Comparison of ENCODE assay signal across 1 cellular context in genomic region chr3:120908030-120908802, GRCh38.
A peak's percentile ranks its signal among the peaks of the same experiment; 100 is the strongest.
TF ChIP-seq lines count a peak whose summit lies in the region.

Gene STXBP5L, plus strand, starts transcription at chr3:120908205. Its CDS starts 1,374 bp downstream, at chr3:120909579.

TF ChIP-seq in HepG2, 621 proteins besides CTCF, POLR2A, EP300 and RAD21 (continued from another document and continues in another):
- TF ChIP-seq AKNA (CRISPR knock-in tag; IDR thresholded peaks at IDR 0.05; ENCODE audit: borderline replicate concordance) (no peak), NONO (IDR thresholded peaks at IDR 0.05) (no peak), NONO (CRISPR knock-in tag; conservative IDR thresholded peaks at IDR 0.05) (peak; percentile 45; the same call in 1 of the 2 replicates), ZBTB38 (CRISPR knock-in tag; IDR thresholded peaks at IDR 0.05) (peak; percentile 20; the same call in 1 of the 2 replicates), RNF219 (CRISPR knock-in tag; IDR thresholded peaks at IDR 0.05) (no peak), HNRNPLL (IDR thresholded peaks at IDR 0.05; ENCODE audit: low read depth, low read length, poor library complexity, severe bottlenecking) (peak; percentile 21), ZNF547 (CRISPR knock-in tag; IDR thresholded peaks at IDR 0.05) (0 out of 2 replicates have a peak, but pooled peaks have one; percentile 27), CREBL2 (CRISPR knock-in tag; IDR thresholded peaks at IDR 0.05; ENCODE audit: borderline replicate concordance) (no peak), ERF (CRISPR knock-in tag; IDR thresholded peaks at IDR 0.05) (0 out of 2 replicates have a peak, but pooled peaks have one; percentile 29), ZMYM4 (CRISPR knock-in tag; IDR thresholded peaks at IDR 0.05) (peak; percentile 44; the same call in 1 of the 2 replicates), ZBTB44 (CRISPR knock-in tag; IDR thresholded peaks at IDR 0.05) (peak; percentile 71; the same call in 1 of the 2 replicates), ZNF788 (CRISPR knock-in tag; IDR thresholded peaks at IDR 0.05; ENCODE audit: borderline replicate concordance) (0 out of 2 replicates have a peak, but pooled peaks have one; percentile 13), REXO4 (CRISPR knock-in tag; IDR thresholded peaks at IDR 0.05; ENCODE audit: borderline replicate concordance) (no peak), ZSCAN31 (CRISPR knock-in tag; IDR thresholded peaks at IDR 0.05; ENCODE audit: low read depth) (0 out of 2 replicates have a peak, but pooled peaks have one; percentile 44), HDAC2 (CRISPR knock-in tag; IDR thresholded peaks at IDR 0.05) (peak; percentile 41; the same call in 1 of the 2 replicates), ZNF720 (CRISPR knock-in tag; IDR thresholded peaks at IDR 0.05) (no peak), EHMT2 (IDR thresholded peaks at IDR 0.05; ENCODE audit: borderline replicate concordance, low read depth, low read length) (0 out of 2 replicates have a peak, but pooled peaks have one; percentile 14), ZNF180 (CRISPR knock-in tag; IDR thresholded peaks at IDR 0.05; ENCODE audit: borderline replicate concordance, low read depth) (no peak), ZNF703 (CRISPR knock-in tag; IDR thresholded peaks at IDR 0.05; ENCODE audit: borderline replicate concordance) (no peak), SAP130 (CRISPR knock-in tag; IDR thresholded peaks at IDR 0.05; ENCODE audit: low read depth) (peak; percentile 54), ZNF562 (CRISPR knock-in tag; IDR thresholded peaks at IDR 0.05; ENCODE audit: borderline replicate concordance) (0 out of 2 replicates have a peak, but pooled peaks have one; percentile 27), PATZ1 (CRISPR knock-in tag; IDR thresholded peaks at IDR 0.05) (0 out of 2 replicates have a peak, but pooled peaks have one; percentile 11), ZEB1 (IDR thresholded peaks at IDR 0.05; ENCODE audit: insufficient replicate concordance, low read depth) (no peak), IRF9 (CRISPR knock-in tag; IDR thresholded peaks at IDR 0.05; ENCODE audit: borderline replicate concordance) (peak; percentile 67; the same call in 1 of the 2 replicates), ZNF792 (CRISPR knock-in tag; IDR thresholded peaks at IDR 0.05) (peak; percentile 38; the same call in 1 of the 2 replicates), NKX3-1 (CRISPR knock-in tag; IDR thresholded peaks at IDR 0.05) (0 out of 2 replicates have a peak, but pooled peaks have one; percentile 46), ZNF350 (CRISPR knock-in tag; IDR thresholded peaks at IDR 0.05; ENCODE audit: borderline replicate concordance, low read depth) (peak; percentile 60; the same call in 1 of the 2 replicates), HNF1B (CRISPR knock-in tag; IDR thresholded peaks at IDR 0.05) (0 out of 2 replicates have a peak, but pooled peaks have one; percentile 17), ARNT2 (CRISPR knock-in tag; IDR thresholded peaks at IDR 0.05; ENCODE audit: low read depth) (0 out of 2 replicates have a peak, but pooled peaks have one; percentile 28), BCL6 (CRISPR knock-in tag; IDR thresholded peaks at IDR 0.05) (0 out of 2 replicates have a peak, but pooled peaks have one; percentile 17), ZNF878 (CRISPR knock-in tag; IDR thresholded peaks at IDR 0.05) (peak; percentile 47; the same call in 1 of the 2 replicates), HNF4G (IDR thresholded peaks at IDR 0.05; ENCODE audit: borderline replicate concordance, low read depth, low read length) (no peak), HNF4G (CRISPR knock-in tag; IDR thresholded peaks at IDR 0.05; ENCODE audit: borderline replicate concordance, low read depth) (no peak), ARID3A (IDR thresholded peaks at IDR 0.05; ENCODE audit: low read depth, low read length) (no peak), ARHGAP35 (CRISPR knock-in tag; IDR thresholded peaks at IDR 0.05; ENCODE audit: borderline replicate concordance) (no peak), FOSL2 (CRISPR knock-in tag; IDR thresholded peaks at IDR 0.05) (no peak), ZNF777 (CRISPR knock-in tag; IDR thresholded peaks at IDR 0.05) (peak; percentile 47; the same call in 1 of the 2 replicates), CSRNP1 (CRISPR knock-in tag; IDR thresholded peaks at IDR 0.05) (0 out of 2 replicates have a peak, but pooled peaks have one; percentile 59), ZNF768 (CRISPR knock-in tag; IDR thresholded peaks at IDR 0.05) (peak; percentile 48; the same call in 1 of the 2 replicates), TARDBP (CRISPR knock-in tag; IDR thresholded peaks at IDR 0.05) (0 out of 2 replicates have a peak, but pooled peaks have one; percentile 18), ZNF784 (CRISPR knock-in tag; IDR thresholded peaks at IDR 0.05; ENCODE audit: borderline replicate concordance) (no peak), ZNF343 (CRISPR knock-in tag; IDR thresholded peaks at IDR 0.05) (0 out of 2 replicates have a peak, but pooled peaks have one; percentile 38), ZNF773 (CRISPR knock-in tag; IDR thresholded peaks at IDR 0.05; ENCODE audit: borderline replicate concordance) (no peak)
